Comparison of ENCODE assay signal across 13 cellular contexts in the genomic region with DNA sequence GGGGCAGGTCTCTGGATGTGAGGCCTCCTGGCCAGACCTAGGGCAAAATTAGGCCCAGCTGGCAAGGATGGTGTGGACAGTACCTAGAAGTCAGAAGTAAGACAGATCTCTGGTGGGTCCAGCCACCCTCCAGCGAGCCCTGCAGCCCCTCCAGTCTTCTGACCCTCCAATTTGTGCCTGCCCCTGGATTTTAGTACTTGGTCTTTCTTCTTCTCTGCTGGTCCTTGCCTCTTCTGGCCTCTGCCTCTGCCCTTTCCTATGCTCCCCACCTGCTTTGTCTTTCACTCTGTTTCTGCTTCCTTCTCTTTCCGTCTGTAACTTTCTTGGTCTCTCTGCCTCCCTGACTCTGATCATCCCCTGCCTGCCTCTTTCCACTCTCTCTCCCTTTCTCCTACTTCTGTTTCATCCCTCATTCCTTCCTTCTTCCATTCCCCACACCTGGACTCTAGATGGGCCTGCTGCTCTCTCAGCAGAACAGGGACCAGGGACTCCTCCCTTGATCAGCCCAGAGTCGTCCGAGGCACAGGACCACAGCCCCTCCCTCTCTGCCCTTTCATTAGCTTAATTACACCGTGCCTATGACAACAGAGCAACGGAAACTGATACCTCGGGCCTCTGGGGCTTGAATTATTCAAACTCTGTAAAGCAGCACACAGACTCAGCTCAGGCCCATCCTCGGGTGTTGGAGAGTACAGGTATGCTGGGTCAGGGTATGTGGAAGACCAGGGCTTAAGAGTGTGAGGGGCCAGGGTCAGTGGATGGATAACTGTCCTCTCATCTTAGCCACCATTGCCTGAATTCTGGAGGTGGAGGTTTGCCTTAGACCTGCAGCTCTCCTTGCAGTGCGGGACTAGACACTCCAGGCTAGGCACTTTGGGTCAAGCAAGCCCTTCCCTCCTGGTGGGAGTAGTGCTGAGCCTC. TPM values are rescaled to one million over a fixed set of nuclear protein-coding genes. Genes with fewer than 3 reads are reported as not detected.
DNase-seq lines count a peak whose midpoint lies in the region; ATAC-seq and TF ChIP-seq lines count a peak whose summit lies in the region.
"Had no signal": no experiment of that assay in that cellular context is flagged by ENCODE, and none has a peak within 500 bp of the region (broad histone marks: within the 10 kb centered on the region; RNA-seq: fewer than 3 reads in every experiment).

A gene with protein sequence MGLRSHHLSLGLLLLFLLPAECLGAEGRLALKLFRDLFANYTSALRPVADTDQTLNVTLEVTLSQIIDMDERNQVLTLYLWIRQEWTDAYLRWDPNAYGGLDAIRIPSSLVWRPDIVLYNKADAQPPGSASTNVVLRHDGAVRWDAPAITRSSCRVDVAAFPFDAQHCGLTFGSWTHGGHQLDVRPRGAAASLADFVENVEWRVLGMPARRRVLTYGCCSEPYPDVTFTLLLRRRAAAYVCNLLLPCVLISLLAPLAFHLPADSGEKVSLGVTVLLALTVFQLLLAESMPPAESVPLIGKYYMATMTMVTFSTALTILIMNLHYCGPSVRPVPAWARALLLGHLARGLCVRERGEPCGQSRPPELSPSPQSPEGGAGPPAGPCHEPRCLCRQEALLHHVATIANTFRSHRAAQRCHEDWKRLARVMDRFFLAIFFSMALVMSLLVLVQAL (minus strand): TSS at position 51 of the 921 bp plus-strand sequence. CDS start 72 bp downstream, outside the sequence.

- H3K4me3 Mint-ChIP-seq in activated naive CD4-positive, alpha-beta T cell treated with anti-CD3 and anti-CD28 coated beads, Interleukin-2, amount 10 ng/mL, durations not matched to agents 7 days and 5 days, result no peak within 1 kb of the TSS
- H3K4me3 Mint-ChIP-seq in HFFc6 (no peak within 1 kb of the TSS; the same call in 1 of the 2 replicates), neural crest cell (no peak within 1 kb of the TSS)
- H3K4me3 Mint-ChIP-seq: activated T-cell treated with anti-CD3 and anti-CD28 coated beads, Interleukin-2, amount 50 U/mL, for 72 hours had no signal

- TF ChIP-seq CTCF in HFFc6 (IDR thresholded peaks at IDR 0.05), result no peak
- no peak for TF ChIP-seq CTCF in neural crest cell (conservative IDR thresholded peaks at IDR 0.05)

- peak within 1 kb of the TSS; percentile 81 for H3K27ac Mint-ChIP-seq in activated naive CD4-positive, alpha-beta T cell treated with anti-CD3 and anti-CD28 coated beads, Interleukin-2, amount 10 ng/mL, durations not matched to agents 7 days and 5 days
- H3K27ac Mint-ChIP-seq in HFFc6, result peak within 1 kb of the TSS; percentile 4
- H3K27ac Mint-ChIP-seq in activated naive CD4-positive, alpha-beta T cell treated with anti-CD3 and anti-CD28 coated beads, Interleukin-2, amount 50 U/mL, for 72 hours, result peak within 1 kb of the TSS; percentile 7 to 70
- peak within 1 kb of the TSS; percentile 75 for H3K27ac Mint-ChIP-seq in neural crest cell (ENCODE audit: unreplicated experiment)
- H3K27ac Mint-ChIP-seq: activated T-cell treated with anti-CD3 and anti-CD28 coated beads, Interleukin-2, amount 50 U/mL, for 72 hours had no signal

- CTCF ChIA-PET in activated naive CD4-positive, alpha-beta T cell treated with anti-CD3 and anti-CD28 coated beads, Interleukin-2, amount 10 ng/mL, durations not matched to agents 7 days and 5 days (lab: Charles Lee), result no interaction called here

- H3K27me3 Mint-ChIP-seq in activated naive CD4-positive, alpha-beta T cell treated with anti-CD3 and anti-CD28 coated beads, Interleukin-2, amount 10 ng/mL, durations not matched to agents 7 days and 5 days, result no peaks in the 10 kb centered on the region
- peaks cover 2% of the 10 kb centered on the region; the same call in 1 of the 2 replicates for H3K27me3 Mint-ChIP-seq in HFFc6 (ENCODE audit: insufficient read depth)
- H3K27me3 Mint-ChIP-seq in neural crest cell (ENCODE audit: low read depth), result no peaks in the 10 kb centered on the region

- H3K36me3 Mint-ChIP-seq in activated naive CD4-positive, alpha-beta T cell treated with anti-CD3 and anti-CD28 coated beads, Interleukin-2, amount 10 ng/mL, durations not matched to agents 7 days and 5 days, result peaks cover 48% of the 10 kb centered on the region
- H3K36me3 Mint-ChIP-seq in HFFc6 (ENCODE audit: low read depth) (peaks cover 36% of the 10 kb centered on the region), neural crest cell (ENCODE audit: low read depth) (peaks cover 12% of the 10 kb centered on the region)
- peaks cover 7 to 14% of the 10 kb centered on the region in 2 donors for H3K36me3 Mint-ChIP-seq in activated naive CD4-positive, alpha-beta T cell treated with anti-CD3 and anti-CD28 coated beads, Interleukin-2, amount 50 U/mL, for 72 hours

- DNase-seq in activated naive CD4-positive, alpha-beta T cell treated with anti-CD3 and anti-CD28 coated beads, Interleukin-2, amount 10 ng/mL, durations not matched to agents 7 days and 5 days, result no peak
- no peak for DNase-seq in activated naive CD4-positive, alpha-beta T cell treated with Interleukin-2 at 50 U/mL for 16 hours
- DNase-seq in HFFc6 (no peak), neural crest cell (ENCODE audit: low read depth, low spot score) (no peak)
- DNase-seq in activated naive CD4-positive, alpha-beta T cell treated with anti-CD3 and anti-CD28 coated beads, Interleukin-2, amount 50 U/mL, for 72 hours (ENCODE audit: low spot score in 2 of 2), result no peak
- DNase-seq: activated T-cell treated with anti-CD3 and anti-CD28 coated beads, Interleukin-2, amount 50 U/mL, for 72 hours; brain microvascular endothelial cell; head of caudate nucleus; MM.1S had no signal

- no peaks in the 10 kb centered on the region for H3K9me3 Mint-ChIP-seq in activated naive CD4-positive, alpha-beta T cell treated with anti-CD3 and anti-CD28 coated beads, Interleukin-2, amount 10 ng/mL, durations not matched to agents 7 days and 5 days
- H3K9me3 Mint-ChIP-seq in HFFc6, result no peaks in the 10 kb centered on the region
- H3K9me3 Mint-ChIP-seq in activated naive CD4-positive, alpha-beta T cell treated with anti-CD3 and anti-CD28 coated beads, Interleukin-2, amount 50 U/mL, for 72 hours, result no peaks in the 10 kb centered on the region
- H3K9me3 Mint-ChIP-seq in neural crest cell, result no peaks in the 10 kb centered on the region
- H3K9me3 Mint-ChIP-seq: activated T-cell treated with anti-CD3 and anti-CD28 coated beads, Interleukin-2, amount 50 U/mL, for 72 hours had no signal

- ATAC-seq in activated naive CD4-positive, alpha-beta T cell treated with anti-CD3 and anti-CD28 coated beads, Interleukin-2, amount 50 U/mL, for 72 hours, result no peak
- ATAC-seq in GM18870 (IDR thresholded peaks at IDR 0.05; ENCODE audit: unreplicated experiment) (no peak), HG03571 (IDR thresholded peaks at IDR 0.05; ENCODE audit: unreplicated experiment) (no peak), GM18867 (IDR thresholded peaks at IDR 0.05; ENCODE audit: unreplicated experiment) (no peak)
- ATAC-seq: HCT116 had no signal

- no peaks in the 10 kb centered on the region for H3K4me1 Mint-ChIP-seq in activated naive CD4-positive, alpha-beta T cell treated with anti-CD3 and anti-CD28 coated beads, Interleukin-2, amount 10 ng/mL, durations not matched to agents 7 days and 5 days
- H3K4me1 Mint-ChIP-seq in HFFc6 (ENCODE audit: low read depth) (peaks cover 25% of the 10 kb centered on the region), neural crest cell (no peaks in the 10 kb centered on the region)

RNA-seq across cellular contexts. Expression of the gene that starts here (rescaled TPM):
- total RNA-seq in HFFc6 (2021; fragmentation: NEBNext Ultra II Directional; extraction: Animal tissue kit (Norgen Biotek cat#: 25700)), result under 1 TPM; 0.23 to 0.57 (median 0.38) TPM
- total RNA-seq in activated naive CD4-positive, alpha-beta T cell treated with anti-CD3 and anti-CD28 coated beads, Interleukin-2, amount 50 U/mL, for 72 hours, result 1 to 10 TPM in 1 of 2 donors, under 1 TPM in 1; 0.57 to 3.8 TPM
- total RNA-seq in neural crest cell, result 3.0 and 3.1 TPM in 2 replicates

Comparison
In these comparisons a context has a peak if more than half of its experiments do, and no peak if none do; other contexts are left out.
1. H3K27ac Mint-ChIP-seq: peak in every context shown above with its lines; median percentile 81 in activated naive CD4-positive, alpha-beta T cell treated with anti-CD3 and anti-CD28 coated beads, Interleukin-2, amount 10 ng/mL, durations not matched to agents 7 days and 5 days; 75 in neural crest cell; 38 in activated naive CD4-positive, alpha-beta T cell treated with anti-CD3 and anti-CD28 coated beads, Interleukin-2, amount 50 U/mL, for 72 hours; 4 in HFFc6.